Comparison of ENCODE assay signal across 24 cellular contexts in genomic region chr20:16018881-16019280, GRCh38.
DNase-seq lines count a peak whose midpoint lies in the region; TF ChIP-seq lines count a peak whose summit lies in the region.
"Had no signal": no experiment of that assay in that cellular context is flagged by ENCODE, and none has a peak within 500 bp of the region (broad histone marks: within the 10 kb centered on the region; RNA-seq: fewer than 3 reads in every experiment).

No MANE protein-coding gene starts in this region.

- DNase-seq in DMS53 (lab: John Stamatoyannopoulos, UW) = peak; percentile 26
- no peak for DNase-seq in DMS53 treated with DMSO at 0.1 percent for 48 hours (lab: John Stamatoyannopoulos, UW; ENCODE audit: unreplicated experiment)
- peak; percentile 7 for DNase-seq in brain microvascular endothelial cell
- DNase-seq in kidney glomerular epithelial cell (lab: John Stamatoyannopoulos, UW) = peak; percentile 21
- DNase-seq in cerebellum (ENCODE audit: low spot score) = no peak
- DNase-seq in chondrocyte (ENCODE audit: low spot score) = no peak
- DNase-seq in HUDEP-2 (lab: John Stamatoyannopoulos, UW; ENCODE audit: unreplicated experiment in 76 of 76) = no peak
- no peak for DNase-seq in HAP-1 (ENCODE audit: low spot score in 2 of 2)
- DNase-seq: Caco-2; CD4-positive, alpha-beta memory T cell; H9; KG1; MV-4-11; NCI-H1105 treated with DMSO at 0.1 percent for 48 hours; NCI-H1694; NCI-H2081; NCI-H2171; NCI-H345; NCI-H524; NCI-H774; NK-92 treated with Interleukin-12 subunit alpha and Interleukin-12 subunit beta, amount 100 ng/mL, for 24 hours; SJCRH30 had no signal

- TF ChIP-seq CTCF in brain microvascular endothelial cell (IDR thresholded peaks at IDR 0.05; ENCODE audit: low read depth, low read length, missing control alignments) (no peak), chondrocyte (IDR thresholded peaks at IDR 0.05) (no peak)

- H3K4me3 ChIP-seq in brain microvascular endothelial cell (ENCODE audit: low read depth, low read length) (no peak overlapping the region), HAP-1 (no peak overlapping the region)
- H3K4me3 ChIP-seq: BLaER1 treated with 17β-estradiol and CSF1 and Interleukin-3, amounts not matched to agents 10 nM and 100 nM; SJCRH30 had no signal

- H3K27ac ChIP-seq in brain microvascular endothelial cell = no peak overlapping the region
- H3K27ac ChIP-seq: 22Rv1; BLaER1 treated with 17β-estradiol and CSF1 and Interleukin-3, amounts not matched to agents 10 nM and 100 nM; SJCRH30 had no signal

- H3K27me3 ChIP-seq in brain microvascular endothelial cell (replicated peaks) (no peaks in the 10 kb centered on the region), HAP-1 (ENCODE audit: low read depth) (no peaks in the 10 kb centered on the region)
- H3K27me3 ChIP-seq: BLaER1 treated with 17β-estradiol and CSF1 and Interleukin-3, amounts not matched to agents 10 nM and 100 nM; SJCRH30 had no signal

- H3K36me3 ChIP-seq in brain microvascular endothelial cell (replicated peaks) (no peaks in the 10 kb centered on the region), HAP-1 (replicated peaks) (no peaks in the 10 kb centered on the region)
- H3K36me3 ChIP-seq: BLaER1 treated with 17β-estradiol and CSF1 and Interleukin-3, amounts not matched to agents 10 nM and 100 nM; SJCRH30 had no signal

- in situ Hi-C loops in brain microvascular endothelial cell (cut with HindIII; ENCODE audit: low pct_ligation_motif_present, low sequenced_read_pairs) (no loop called here), HAP-1 (cut with MboI; ENCODE audit: low sequenced_read_pairs) (no loop called here)

- H3K4me3 Mint-ChIP-seq in chondrocyte (ENCODE audit: unreplicated experiment) = no peak overlapping the region
- H3K4me3 Mint-ChIP-seq: CD4-positive, alpha-beta memory T cell; H9 had no signal

- H3K36me3 Mint-ChIP-seq in chondrocyte (ENCODE audit: low read depth) = no peaks in the 10 kb centered on the region
- H3K36me3 Mint-ChIP-seq: CD4-positive, alpha-beta memory T cell had no signal

- H3K4me1 ChIP-seq in HAP-1 = no peaks in the 10 kb centered on the region
- H3K4me1 ChIP-seq: Caco-2, SJCRH30 had no signal

- H3K27me3 Mint-ChIP-seq in chondrocyte (ENCODE audit: low read depth) = peaks cover 2% of the 10 kb centered on the region
- H3K27me3 Mint-ChIP-seq: CD4-positive, alpha-beta memory T cell had no signal

- no peaks in the 10 kb centered on the region for H3K4me1 Mint-ChIP-seq in chondrocyte (ENCODE audit: low read depth)
- H3K4me1 Mint-ChIP-seq: CD4-positive, alpha-beta memory T cell had no signal

- H3K9me3 Mint-ChIP-seq in chondrocyte (ENCODE audit: low read depth) = peaks cover 6% of the 10 kb centered on the region
- H3K9me3 Mint-ChIP-seq: H9 had no signal

- H3K9me3 ChIP-seq in HAP-1 = no peaks in the 10 kb centered on the region
- H3K9me3 ChIP-seq: Caco-2, SJCRH30 had no signal

- H3K27ac Mint-ChIP-seq in chondrocyte (ENCODE audit: unreplicated experiment) = no peak overlapping the region
- H3K27ac Mint-ChIP-seq: CD4-positive, alpha-beta memory T cell; H9 had no signal

Comparison
In these comparisons a context has a peak if more than half of its experiments do, and no peak if none do; other contexts are left out.
1. DNase-seq: peak in DMS53 (single experiment), brain microvascular endothelial cell (single experiment) and kidney glomerular epithelial cell (single experiment); none in DMS53 treated with DMSO at 0.1 percent for 48 hours (single experiment), cerebellum (single experiment), chondrocyte (single experiment), HUDEP-2 (0 of 76) and HAP-1 (0 of 2).